ENCODE assay signal across 10 cellular contexts in the genomic region with DNA sequence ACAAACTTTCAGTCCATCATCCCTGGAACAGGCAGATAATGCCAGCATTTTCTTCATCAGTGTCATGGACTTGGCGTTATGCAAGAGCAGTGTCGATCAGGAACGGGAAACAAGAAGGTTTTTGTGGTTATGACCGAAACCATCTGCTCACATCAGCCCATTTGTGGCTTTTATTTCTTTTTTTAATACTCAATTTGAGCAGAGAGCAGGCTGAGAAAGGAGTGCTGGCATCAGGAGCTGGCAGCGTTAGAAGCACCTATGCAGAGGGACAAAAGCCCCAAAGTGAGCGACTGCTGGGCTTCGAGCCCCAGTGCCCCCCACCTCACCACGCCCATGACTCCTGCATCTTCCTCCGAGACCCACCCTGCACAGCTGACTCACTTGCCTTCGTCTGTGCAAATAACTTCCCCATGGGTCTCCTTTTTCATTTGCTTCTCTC. TPM values are rescaled to one million over a fixed set of nuclear protein-coding genes. Genes with fewer than 3 reads are reported as not detected.
DNase-seq lines count a peak whose midpoint lies in the region; ATAC-seq lines count a peak whose summit lies in the region.
"Had no signal": no experiment of that assay in that cellular context is flagged by ENCODE, and none has a peak within 500 bp of the region (broad histone marks: within the 10 kb centered on the region; RNA-seq: fewer than 3 reads in every experiment).

No MANE protein-coding gene starts in this region.

- no peak overlapping the region for H3K4me3 Mint-ChIP-seq in activated CD8-positive, alpha-beta memory T cell treated with anti-CD3 and anti-CD28 coated beads, Interleukin-2, amount 10 ng/mL, durations not matched to agents 7 days and 5 days

- peaks cover 89% of the 10 kb centered on the region for H3K27me3 Mint-ChIP-seq in activated CD8-positive, alpha-beta memory T cell treated with anti-CD3 and anti-CD28 coated beads, Interleukin-2, amount 10 ng/mL, durations not matched to agents 7 days and 5 days

- CTCF ChIA-PET in activated CD8-positive, alpha-beta memory T cell treated with anti-CD3 and anti-CD28 coated beads, Interleukin-2, amount 10 ng/mL, durations not matched to agents 7 days and 5 days (lab: Charles Lee), result interaction anchor here (1.0 to 2.3 kb wide), 4 partner anchors 18 to 98 kb away, joined by 3 to 8 read pairs (median 4); no protein-coding TSS in a partner anchor

- peaks cover 16% of the 10 kb centered on the region for H3K4me1 Mint-ChIP-seq in activated CD8-positive, alpha-beta memory T cell treated with anti-CD3 and anti-CD28 coated beads, Interleukin-2, amount 10 ng/mL, durations not matched to agents 7 days and 5 days

- H3K36me3 Mint-ChIP-seq in activated CD8-positive, alpha-beta memory T cell treated with anti-CD3 and anti-CD28 coated beads, Interleukin-2, amount 10 ng/mL, durations not matched to agents 7 days and 5 days, result no peaks in the 10 kb centered on the region

- H3K9me3 Mint-ChIP-seq in activated CD8-positive, alpha-beta memory T cell treated with anti-CD3 and anti-CD28 coated beads, Interleukin-2, amount 10 ng/mL, durations not matched to agents 7 days and 5 days (ENCODE audit: low read depth), result no peaks in the 10 kb centered on the region

- no peak overlapping the region for H3K27ac Mint-ChIP-seq in activated CD8-positive, alpha-beta memory T cell treated with anti-CD3 and anti-CD28 coated beads, Interleukin-2, amount 10 ng/mL, durations not matched to agents 7 days and 5 days

- peak; percentile 9 for ATAC-seq in activated CD8-positive, alpha-beta memory T cell treated with anti-CD3 and anti-CD28 coated beads, Interleukin-2, amount 10 ng/mL, durations not matched to agents 7 days and 5 days
- no peak for ATAC-seq in GM18498 (IDR thresholded peaks at IDR 0.05; ENCODE audit: unreplicated experiment)
- ATAC-seq in GM18868 (IDR thresholded peaks at IDR 0.05; ENCODE audit: unreplicated experiment), result no peak
- ATAC-seq in HG02571 (IDR thresholded peaks at IDR 0.05; ENCODE audit: unreplicated experiment), result no peak

- no peak for DNase-seq in activated CD8-positive, alpha-beta memory T cell treated with anti-CD3 and anti-CD28 coated beads, Interleukin-2, amount 10 ng/mL, durations not matched to agents 7 days and 5 days
- DNase-seq in activated CD8-positive, alpha-beta memory T cell treated with anti-CD3 and anti-CD28 coated beads, Interleukin-2, amount 50 U/mL, for 48 hours, result no peak
- DNase-seq in M059J (ENCODE audit: low read depth) (peak; percentile 5), pons (ENCODE audit: low spot score) (peak; percentile 56)
- peak; percentile 19 to 24 for DNase-seq in activated T-cell treated with anti-CD3 and anti-CD28 coated beads, Interleukin-2, amount 50 U/mL, for 48 hours
- DNase-seq: NCI-H187 treated with DMSO at 0.1 percent for 48 hours had no signal

RNA-seq across cellular contexts. Expression of gene CD300E, which starts 16.2 kb away (rescaled TPM):
- not detected for total RNA-seq in activated CD8-positive, alpha-beta memory T cell treated with anti-CD3 and anti-CD28 coated beads, Interleukin-2, amount 10 ng/mL, durations not matched to agents 7 days and 5 days
- total RNA-seq in M059J (2014; rRNA removed; shearing (Covaris generic)), result not detected in 2 replicates
- total RNA-seq: G401 had no signal

RNA-seq across cellular contexts. Expression of gene CD300LD, which starts 47.6 kb away (rescaled TPM):
- not detected for total RNA-seq in activated CD8-positive, alpha-beta memory T cell treated with anti-CD3 and anti-CD28 coated beads, Interleukin-2, amount 10 ng/mL, durations not matched to agents 7 days and 5 days
- not detected in 2 replicates for total RNA-seq in M059J (2014; rRNA removed; shearing (Covaris generic))
- total RNA-seq: G401 had no signal

Comparison
In these comparisons a context has a peak if more than half of its experiments do, and no peak if none do; other contexts are left out.
1. DNase-seq: peak in M059J (single experiment), activated T-cell treated with anti-CD3 and anti-CD28 coated beads, Interleukin-2, amount 50 U/mL, for 48 hours (2 of 2) and pons (single experiment); none in activated CD8-positive, alpha-beta memory T cell treated with anti-CD3 and anti-CD28 coated beads, Interleukin-2, amount 10 ng/mL, durations not matched to agents 7 days and 5 days (single experiment) and activated CD8-positive, alpha-beta memory T cell treated with anti-CD3 and anti-CD28 coated beads, Interleukin-2, amount 50 U/mL, for 48 hours (single experiment).